ENCODE assay signal across 1 cellular context in genomic region chr2:60353406-60353800, GRCh38.
TF ChIP-seq lines count a peak whose summit lies in the region.

No MANE protein-coding gene starts in this region.

TF ChIP-seq in GM23338, 12 proteins besides CTCF, POLR2A, EP300 and RAD21 (continued from another document):
- TF ChIP-seq, protein P1, sequence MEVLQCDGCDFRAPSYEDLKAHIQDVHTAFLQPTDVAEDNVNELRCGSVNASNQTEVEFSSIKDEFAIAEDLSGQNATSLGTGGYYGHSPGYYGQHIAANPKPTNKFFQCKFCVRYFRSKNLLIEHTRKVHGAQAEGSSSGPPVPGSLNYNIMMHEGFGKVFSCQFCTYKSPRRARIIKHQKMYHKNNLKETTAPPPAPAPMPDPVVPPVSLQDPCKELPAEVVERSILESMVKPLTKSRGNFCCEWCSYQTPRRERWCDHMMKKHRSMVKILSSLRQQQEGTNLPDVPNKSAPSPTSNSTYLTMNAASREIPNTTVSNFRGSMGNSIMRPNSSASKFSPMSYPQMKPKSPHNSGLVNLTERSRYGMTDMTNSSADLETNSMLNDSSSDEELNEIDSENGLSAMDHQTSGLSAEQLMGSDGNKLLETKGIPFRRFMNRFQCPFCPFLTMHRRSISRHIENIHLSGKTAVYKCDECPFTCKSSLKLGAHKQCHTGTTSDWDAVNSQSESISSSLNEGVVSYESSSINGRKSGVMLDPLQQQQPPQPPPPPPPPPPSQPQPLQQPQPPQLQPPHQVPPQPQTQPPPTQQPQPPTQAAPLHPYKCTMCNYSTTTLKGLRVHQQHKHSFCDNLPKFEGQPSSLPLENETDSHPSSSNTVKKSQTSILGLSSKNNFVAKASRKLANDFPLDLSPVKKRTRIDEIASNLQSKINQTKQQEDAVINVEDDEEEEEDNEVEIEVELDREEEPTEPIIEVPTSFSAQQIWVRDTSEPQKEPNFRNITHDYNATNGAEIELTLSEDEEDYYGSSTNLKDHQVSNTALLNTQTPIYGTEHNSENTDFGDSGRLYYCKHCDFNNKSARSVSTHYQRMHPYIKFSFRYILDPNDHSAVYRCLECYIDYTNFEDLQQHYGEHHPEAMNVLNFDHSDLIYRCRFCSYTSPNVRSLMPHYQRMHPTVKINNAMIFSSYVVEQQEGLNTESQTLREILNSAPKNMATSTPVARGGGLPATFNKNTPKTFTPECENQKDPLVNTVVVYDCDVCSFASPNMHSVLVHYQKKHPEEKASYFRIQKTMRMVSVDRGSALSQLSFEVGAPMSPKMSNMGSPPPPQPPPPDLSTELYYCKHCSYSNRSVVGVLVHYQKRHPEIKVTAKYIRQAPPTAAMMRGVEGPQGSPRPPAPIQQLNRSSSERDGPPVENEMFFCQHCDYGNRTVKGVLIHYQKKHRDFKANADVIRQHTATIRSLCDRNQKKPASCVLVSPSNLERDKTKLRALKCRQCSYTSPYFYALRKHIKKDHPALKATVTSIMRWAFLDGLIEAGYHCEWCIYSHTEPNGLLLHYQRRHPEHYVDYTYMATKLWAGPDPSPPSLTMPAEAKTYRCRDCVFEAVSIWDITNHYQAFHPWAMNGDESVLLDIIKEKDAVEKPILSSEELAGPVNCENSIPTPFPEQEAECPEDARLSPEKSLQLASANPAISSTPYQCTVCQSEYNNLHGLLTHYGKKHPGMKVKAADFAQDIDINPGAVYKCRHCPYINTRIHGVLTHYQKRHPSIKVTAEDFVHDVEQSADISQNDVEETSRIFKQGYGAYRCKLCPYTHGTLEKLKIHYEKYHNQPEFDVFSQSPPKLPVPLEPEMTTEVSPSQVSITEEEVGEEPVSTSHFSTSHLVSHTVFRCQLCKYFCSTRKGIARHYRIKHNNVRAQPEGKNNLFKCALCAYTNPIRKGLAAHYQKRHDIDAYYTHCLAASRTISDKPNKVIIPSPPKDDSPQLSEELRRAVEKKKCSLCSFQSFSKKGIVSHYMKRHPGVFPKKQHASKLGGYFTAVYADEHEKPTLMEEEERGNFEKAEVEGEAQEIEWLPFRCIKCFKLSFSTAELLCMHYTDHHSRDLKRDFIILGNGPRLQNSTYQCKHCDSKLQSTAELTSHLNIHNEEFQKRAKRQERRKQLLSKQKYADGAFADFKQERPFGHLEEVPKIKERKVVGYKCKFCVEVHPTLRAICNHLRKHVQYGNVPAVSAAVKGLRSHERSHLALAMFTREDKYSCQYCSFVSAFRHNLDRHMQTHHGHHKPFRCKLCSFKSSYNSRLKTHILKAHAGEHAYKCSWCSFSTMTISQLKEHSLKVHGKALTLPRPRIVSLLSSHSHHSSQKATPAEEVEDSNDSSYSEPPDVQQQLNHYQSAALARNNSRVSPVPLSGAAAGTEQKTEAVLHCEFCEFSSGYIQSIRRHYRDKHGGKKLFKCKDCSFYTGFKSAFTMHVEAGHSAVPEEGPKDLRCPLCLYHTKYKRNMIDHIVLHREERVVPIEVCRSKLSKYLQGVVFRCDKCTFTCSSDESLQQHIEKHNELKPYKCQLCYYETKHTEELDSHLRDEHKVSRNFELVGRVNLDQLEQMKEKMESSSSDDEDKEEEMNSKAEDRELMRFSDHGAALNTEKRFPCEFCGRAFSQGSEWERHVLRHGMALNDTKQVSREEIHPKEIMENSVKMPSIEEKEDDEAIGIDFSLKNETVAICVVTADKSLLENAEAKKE (CRISPR knock-in tag; IDR thresholded peaks at IDR 0.05) = no peak
- TF ChIP-seq ZNF114 (CRISPR knock-in tag; IDR thresholded peaks at IDR 0.05) = no peak
